5 cellular contexts compared by ENCODE assay signal in genomic region chr2:8067784-8068336, GRCh38.
"Had no signal": no experiment of that assay in that cellular context is flagged by ENCODE, and none has a peak within 500 bp of the region (broad histone marks: within the 10 kb centered on the region; RNA-seq: fewer than 3 reads in every experiment).

No MANE protein-coding gene starts in this region.

- DNase-seq: KG1 had no signal

- ATAC-seq: GM23338, HCT116 had no signal

- H3K9me3 ChIP-seq: HAP-1 had no signal

- FAIRE-seq: HTR-8/SVneo had no signal

- H3K4me3 ChIP-seq: GM23338, HAP-1 had no signal

- H3K36me3 ChIP-seq: HAP-1 had no signal

- H3K4me1 ChIP-seq: HAP-1 had no signal

- H3K4me2 ChIP-seq: GM23338 had no signal
